ENCODE assay signal across 11 cellular contexts in genomic region chr2:206154197-206154596, GRCh38. TPM values are rescaled to one million over a fixed set of nuclear protein-coding genes. Genes with fewer than 3 reads are reported as not detected.
DNase-seq lines count a peak whose midpoint lies in the region; ATAC-seq and TF ChIP-seq lines count a peak whose summit lies in the region.
"Had no signal": no experiment of that assay in that cellular context is flagged by ENCODE, and none has a peak within 500 bp of the region (broad histone marks: within the 10 kb centered on the region; RNA-seq: fewer than 3 reads in every experiment).

No MANE protein-coding gene starts in this region.

- H3K27me3 ChIP-seq in CD4-positive, alpha-beta T cell (ENCODE audit: control insufficient read depth, insufficient read depth, low read length): no peaks in the 10 kb centered on the region
- H3K27me3 ChIP-seq in upper lobe of left lung: no peaks in the 10 kb centered on the region

- peak overlapping the region; percentile 20 for H3K4me3 Mint-ChIP-seq in CD4-positive, alpha-beta T cell

- TF ChIP-seq EP300 in upper lobe of left lung (IDR thresholded peaks at IDR 0.05): no peak

- peak overlapping the region; percentile 10 for H3K27ac Mint-ChIP-seq in CD4-positive, alpha-beta T cell
- H3K27ac Mint-ChIP-seq: IgD-negative memory B cell had no signal

- H3K36me3 ChIP-seq in upper lobe of left lung: peaks cover 0 to 34% (median 4%) of the 10 kb centered on the region in 4 donors

- H3K4me3 ChIP-seq in upper lobe of left lung: no peak overlapping the region

- peaks cover 47% of the 10 kb centered on the region for H3K4me1 Mint-ChIP-seq in CD4-positive, alpha-beta T cell (ENCODE audit: low read depth)

- peaks cover 10 to 33% (median 14%) of the 10 kb centered on the region in 4 donors for H3K4me1 ChIP-seq in upper lobe of left lung

- no peak for TF ChIP-seq POLR2A in upper lobe of left lung (IDR thresholded peaks at IDR 0.05)

- no peaks in the 10 kb centered on the region for H3K27me3 Mint-ChIP-seq in CD4-positive, alpha-beta T cell
- H3K27me3 Mint-ChIP-seq: IgD-negative memory B cell had no signal

- CTCF ChIA-PET in CD4-positive, alpha-beta T cell (lab: Charles Lee): no interaction called here

- peaks cover 54% of the 10 kb centered on the region for H3K36me3 Mint-ChIP-seq in CD4-positive, alpha-beta T cell (ENCODE audit: low read depth)

- ATAC-seq in CD4-positive, alpha-beta T cell (ENCODE audit: poor library complexity): no peak
- peak; percentile 43 for ATAC-seq in GM21423 (IDR thresholded peaks at IDR 0.05; ENCODE audit: unreplicated experiment)
- ATAC-seq in GM18517 (IDR thresholded peaks at IDR 0.05; ENCODE audit: unreplicated experiment): no peak
- no peak for ATAC-seq in HG02884 (IDR thresholded peaks at IDR 0.05; ENCODE audit: unreplicated experiment)
- no peak for ATAC-seq in upper lobe of left lung (ENCODE audit: low FRiP score in 2 of 2)

- no peaks in the 10 kb centered on the region for H3K9me3 ChIP-seq in CD4-positive, alpha-beta T cell (ENCODE audit: control insufficient read depth, low read length)
- no peaks in the 10 kb centered on the region for H3K9me3 ChIP-seq in upper lobe of left lung

- 92 to 93% methylated on average over 3 of the region's 3 CpGs for WGBS in upper lobe of left lung, 2 donors

- no peak for DNase-seq in CD4-positive, alpha-beta T cell
- DNase-seq in NCI-H2107 treated with DMSO at 0.1 percent for 48 hours (lab: John Stamatoyannopoulos, UW; ENCODE audit: unreplicated experiment) (peak; percentile 74), fibroblast of gingiva (ENCODE audit: low read depth) (peak; percentile 22), amniotic stem cell (lab: John Stamatoyannopoulos, UW) (no peak), upper lobe of left lung (no peak)
- DNase-seq: hippocampal formation; stimulated activated CD4-positive, alpha-beta T cell treated with anti-CD3 and anti-CD28 coated beads, Interleukin-4, amount 100 ng/mL, for 24 hours had no signal

- no peaks in the 10 kb centered on the region for H3K9me3 Mint-ChIP-seq in CD4-positive, alpha-beta T cell
- H3K9me3 Mint-ChIP-seq: IgD-negative memory B cell had no signal

- intact Hi-C loops in CD4-positive, alpha-beta T cell (cut with DNase I, micrococcal nuclease): loop anchor here in 1 of 2 experiments (10.0 kb wide), 1 partner anchor 121 kb away; the partner anchor contains the start of gene ZDBF2

- H3K27ac ChIP-seq in CD4-positive, alpha-beta T cell (ENCODE audit: low read depth, low read length): no peak overlapping the region
- H3K27ac ChIP-seq in upper lobe of left lung: no peak overlapping the region

- no peak for TF ChIP-seq CTCF in CD4-positive, alpha-beta T cell (IDR thresholded peaks at IDR 0.05)
- no peak for TF ChIP-seq CTCF in upper lobe of left lung (IDR thresholded peaks at IDR 0.05)

- POLR2A ChIA-PET in CD4-positive, alpha-beta T cell (lab: Charles Lee): no interaction called here

RNA-seq across cellular contexts. Expression of gene NDUFS1, which starts 5.0 kb away (rescaled TPM):
- total RNA-seq in CD4-positive, alpha-beta T cell: 10 to 100 TPM; 33.4 to 34.3 TPM
- 10 to 100 TPM; 27.9 to 64.0 (median 55.7) TPM for total RNA-seq in upper lobe of left lung

RNA-seq across cellular contexts. Expression of gene EEF1B2, which starts 5.5 kb away (rescaled TPM):
- total RNA-seq in CD4-positive, alpha-beta T cell: 1,000 to 10,000 TPM; 1,109 to 1,132 TPM
- 100 to 1,000 TPM; 100 to 438 (median 260) TPM for total RNA-seq in upper lobe of left lung

Comparison
In these comparisons a context has a peak if more than half of its experiments do, and no peak if none do; other contexts are left out.
1. DNase-seq: peak in NCI-H2107 treated with DMSO at 0.1 percent for 48 hours (single experiment) and fibroblast of gingiva (single experiment); none in CD4-positive, alpha-beta T cell (0 of 10), amniotic stem cell (single experiment) and upper lobe of left lung (0 of 2).